2 cellular contexts compared by ENCODE assay signal in the genomic region with DNA sequence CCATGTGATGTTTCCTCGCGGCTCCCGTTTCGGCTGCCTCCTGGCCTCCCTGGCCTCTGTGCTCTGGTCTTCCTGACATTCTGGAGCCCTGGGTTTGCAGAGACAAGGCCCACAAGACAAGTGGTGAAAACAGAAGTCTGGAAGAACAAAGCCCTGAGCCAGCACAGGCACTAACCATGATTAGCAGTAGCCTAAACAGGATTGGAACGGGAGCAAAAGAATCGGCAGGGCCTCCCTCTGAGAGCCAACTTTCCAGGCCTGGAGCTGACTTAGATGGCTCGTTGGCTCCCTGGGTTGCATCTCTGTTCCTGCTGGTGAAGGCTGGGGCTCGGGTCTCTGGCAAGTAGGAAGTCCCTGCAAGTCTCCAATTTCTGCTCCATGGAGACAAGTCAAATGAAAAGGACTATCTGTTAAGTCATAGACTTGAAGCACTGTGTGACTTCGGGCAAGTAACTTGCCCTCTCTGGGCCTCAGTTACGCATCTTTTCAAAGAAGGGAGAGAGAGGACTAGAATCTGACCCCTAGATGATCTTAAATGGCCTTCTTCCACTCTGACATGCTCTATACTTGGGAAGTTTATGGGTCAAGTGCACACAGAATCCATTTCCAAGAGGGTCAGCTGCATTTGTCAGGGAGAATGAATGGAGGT.
TF ChIP-seq lines count a peak whose summit lies in the region.

No MANE protein-coding gene starts in this region.

TF ChIP-seq in IMR-90, 13 proteins besides CTCF, POLR2A, EP300 and RAD21:
- no peak for TF ChIP-seq SMC3 (IDR thresholded peaks at IDR 0.05; ENCODE audit: low read depth, low read length)
- no peak for TF ChIP-seq CEBPB (IDR thresholded peaks at IDR 0.05; ENCODE audit: low read depth, low read length)
- TF ChIP-seq NFE2L2 (IDR thresholded peaks at IDR 0.05; ENCODE audit: low read depth, low read length), result no peak
- no peak for TF ChIP-seq RFX5 (IDR thresholded peaks at IDR 0.05; ENCODE audit: low read depth, low read length)
- no peak for TF ChIP-seq MAFK (IDR thresholded peaks at IDR 0.05; ENCODE audit: low read depth, low read length)
- TF ChIP-seq MXI1 (IDR thresholded peaks at IDR 0.05; ENCODE audit: borderline replicate concordance, low read depth, low read length), result no peak
- no peak for TF ChIP-seq MAZ (IDR thresholded peaks at IDR 0.05; ENCODE audit: borderline replicate concordance, low read depth, low read length)
- TF ChIP-seq, protein P1, sequence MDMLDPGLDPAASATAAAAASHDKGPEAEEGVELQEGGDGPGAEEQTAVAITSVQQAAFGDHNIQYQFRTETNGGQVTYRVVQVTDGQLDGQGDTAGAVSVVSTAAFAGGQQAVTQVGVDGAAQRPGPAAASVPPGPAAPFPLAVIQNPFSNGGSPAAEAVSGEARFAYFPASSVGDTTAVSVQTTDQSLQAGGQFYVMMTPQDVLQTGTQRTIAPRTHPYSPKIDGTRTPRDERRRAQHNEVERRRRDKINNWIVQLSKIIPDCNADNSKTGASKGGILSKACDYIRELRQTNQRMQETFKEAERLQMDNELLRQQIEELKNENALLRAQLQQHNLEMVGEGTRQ (IDR thresholded peaks at IDR 0.05; ENCODE audit: low read depth, low read length), result no peak
- TF ChIP-seq, protein P2, sequence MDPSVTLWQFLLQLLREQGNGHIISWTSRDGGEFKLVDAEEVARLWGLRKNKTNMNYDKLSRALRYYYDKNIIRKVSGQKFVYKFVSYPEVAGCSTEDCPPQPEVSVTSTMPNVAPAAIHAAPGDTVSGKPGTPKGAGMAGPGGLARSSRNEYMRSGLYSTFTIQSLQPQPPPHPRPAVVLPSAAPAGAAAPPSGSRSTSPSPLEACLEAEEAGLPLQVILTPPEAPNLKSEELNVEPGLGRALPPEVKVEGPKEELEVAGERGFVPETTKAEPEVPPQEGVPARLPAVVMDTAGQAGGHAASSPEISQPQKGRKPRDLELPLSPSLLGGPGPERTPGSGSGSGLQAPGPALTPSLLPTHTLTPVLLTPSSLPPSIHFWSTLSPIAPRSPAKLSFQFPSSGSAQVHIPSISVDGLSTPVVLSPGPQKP (IDR thresholded peaks at IDR 0.05; ENCODE audit: borderline replicate concordance, low read depth, low read length), result no peak
- TF ChIP-seq CHD1 (IDR thresholded peaks at IDR 0.05; ENCODE audit: low read depth, low read length), result no peak
- TF ChIP-seq FOS (IDR thresholded peaks at IDR 0.05; ENCODE audit: low read depth, low read length), result no peak
- no peak for TF ChIP-seq BHLHE40 (IDR thresholded peaks at IDR 0.05; ENCODE audit: low read depth, low read length)
- no peak for TF ChIP-seq RCOR1 (IDR thresholded peaks at IDR 0.05; ENCODE audit: insufficient replicate concordance, low read length)
TF ChIP-seq in IMR-90: peak in this region for 0.

TF ChIP-seq in H1, 55 proteins besides CTCF, POLR2A, EP300 and RAD21:
- TF ChIP-seq RBBP5 (IDR thresholded peaks at IDR 0.05; ENCODE audit: borderline replicate concordance, low read depth, low read length), result no peak
- peak; percentile 44; the same call in 1 of the 2 replicates for TF ChIP-seq KDM1A (IDR thresholded peaks at IDR 0.05; ENCODE audit: borderline replicate concordance, low read length)
TF ChIP-seq in H1: peak in this region for 1.
